Comparison of ENCODE assay signal across 1 cellular context in the genomic region with DNA sequence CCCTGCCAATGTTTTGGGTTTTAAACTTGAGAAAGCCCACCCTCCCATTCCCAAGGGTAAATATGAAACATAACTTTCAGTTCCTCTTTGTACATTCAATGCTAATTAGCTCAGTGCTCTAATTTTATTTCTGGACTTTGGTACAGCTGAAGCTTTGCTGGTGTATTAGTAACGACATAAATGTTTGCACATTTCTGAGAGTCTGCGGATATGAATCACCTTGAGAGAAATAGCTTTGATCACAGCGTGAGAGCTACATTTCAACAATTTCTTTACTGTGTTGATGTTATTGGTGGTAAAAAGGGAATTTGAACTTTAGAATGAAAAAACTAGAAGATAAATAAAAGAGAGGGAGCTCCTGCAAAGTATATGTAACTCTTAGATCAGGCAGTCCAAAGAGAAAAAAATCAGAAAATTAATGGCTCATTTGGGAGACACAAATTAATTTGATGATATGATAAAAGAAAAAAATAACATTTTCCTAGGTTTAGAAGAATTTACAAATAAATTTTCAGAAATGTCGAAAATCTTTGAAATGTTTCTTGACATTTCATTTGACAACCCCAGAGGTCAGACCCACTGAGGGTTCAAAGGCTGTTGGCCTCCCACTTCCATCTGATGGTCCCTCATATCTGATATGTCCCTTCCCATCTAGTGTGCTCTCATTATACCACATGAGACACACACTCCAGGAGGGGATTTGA.
TF ChIP-seq lines count a peak whose summit lies in the region.

No MANE protein-coding gene starts in this region.

TF ChIP-seq in HepG2, 621 proteins besides CTCF, POLR2A, EP300 and RAD21 (continued from another document):
- TF ChIP-seq, protein P1, sequence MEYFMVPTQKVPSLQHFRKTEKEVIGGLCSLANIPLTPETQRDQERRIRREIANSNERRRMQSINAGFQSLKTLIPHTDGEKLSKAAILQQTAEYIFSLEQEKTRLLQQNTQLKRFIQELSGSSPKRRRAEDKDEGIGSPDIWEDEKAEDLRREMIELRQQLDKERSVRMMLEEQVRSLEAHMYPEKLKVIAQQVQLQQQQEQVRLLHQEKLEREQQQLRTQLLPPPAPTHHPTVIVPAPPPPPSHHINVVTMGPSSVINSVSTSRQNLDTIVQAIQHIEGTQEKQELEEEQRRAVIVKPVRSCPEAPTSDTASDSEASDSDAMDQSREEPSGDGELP (IDR thresholded peaks at IDR 0.05; ENCODE audit: borderline replicate concordance, low read depth): peak; percentile 54; the same call in 1 of the 2 replicates
- TF ChIP-seq SPEN (CRISPR knock-in tag; IDR thresholded peaks at IDR 0.05; ENCODE audit: low read depth): no peak
- TF ChIP-seq, protein P2, sequence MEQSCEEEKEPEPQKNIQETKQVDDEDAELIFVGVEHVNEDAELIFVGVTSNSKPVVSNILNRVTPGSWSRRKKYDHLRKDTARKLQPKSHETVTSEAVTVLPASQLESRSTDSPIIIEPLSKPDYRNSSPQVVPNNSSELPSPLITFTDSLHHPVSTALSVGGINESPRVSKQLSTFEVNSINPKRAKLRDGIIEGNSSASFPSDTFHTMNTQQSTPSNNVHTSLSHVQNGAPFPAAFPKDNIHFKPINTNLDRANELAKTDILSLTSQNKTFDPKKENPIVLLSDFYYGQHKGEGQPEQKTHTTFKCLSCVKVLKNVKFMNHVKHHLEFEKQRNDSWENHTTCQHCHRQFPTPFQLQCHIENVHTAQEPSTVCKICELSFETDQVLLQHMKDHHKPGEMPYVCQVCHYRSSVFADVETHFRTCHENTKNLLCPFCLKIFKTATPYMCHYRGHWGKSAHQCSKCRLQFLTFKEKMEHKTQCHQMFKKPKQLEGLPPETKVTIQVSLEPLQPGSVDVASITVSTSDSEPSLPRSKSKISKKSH (CRISPR knock-in tag; IDR thresholded peaks at IDR 0.05; ENCODE audit: borderline replicate concordance): no peak
- TF ChIP-seq ZNF337 (CRISPR knock-in tag; IDR thresholded peaks at IDR 0.05; ENCODE audit: borderline replicate concordance, low read depth): 0 out of 2 replicates have a peak, but pooled peaks have one; percentile 24
- no peak for TF ChIP-seq ZNF207 (IDR thresholded peaks at IDR 0.05; ENCODE audit: borderline replicate concordance)
- 0 out of 2 replicates have a peak, but pooled peaks have one; percentile 9 for TF ChIP-seq FOXP1 (IDR thresholded peaks at IDR 0.05)
- TF ChIP-seq FOXP1 (CRISPR knock-in tag; IDR thresholded peaks at IDR 0.05): peak; percentile 89
- TF ChIP-seq ARNTL (CRISPR knock-in tag; IDR thresholded peaks at IDR 0.05): no peak
- no peak; the same call in 1 of the 2 replicates for TF ChIP-seq HDAC2 (CRISPR knock-in tag; IDR thresholded peaks at IDR 0.05)
- TF ChIP-seq BHLHE40 (IDR thresholded peaks at IDR 0.05; ENCODE audit: low read length): no peak
- TF ChIP-seq, protein P3, sequence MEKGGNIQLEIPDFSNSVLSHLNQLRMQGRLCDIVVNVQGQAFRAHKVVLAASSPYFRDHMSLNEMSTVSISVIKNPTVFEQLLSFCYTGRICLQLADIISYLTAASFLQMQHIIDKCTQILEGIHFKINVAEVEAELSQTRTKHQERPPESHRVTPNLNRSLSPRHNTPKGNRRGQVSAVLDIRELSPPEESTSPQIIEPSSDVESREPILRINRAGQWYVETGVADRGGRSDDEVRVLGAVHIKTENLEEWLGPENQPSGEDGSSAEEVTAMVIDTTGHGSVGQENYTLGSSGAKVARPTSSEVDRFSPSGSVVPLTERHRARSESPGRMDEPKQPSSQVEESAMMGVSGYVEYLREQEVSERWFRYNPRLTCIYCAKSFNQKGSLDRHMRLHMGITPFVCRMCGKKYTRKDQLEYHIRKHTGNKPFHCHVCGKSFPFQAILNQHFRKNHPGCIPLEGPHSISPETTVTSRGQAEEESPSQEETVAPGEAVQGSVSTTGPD (CRISPR knock-in tag; IDR thresholded peaks at IDR 0.05): no peak
- TF ChIP-seq ZNF546 (CRISPR knock-in tag; conservative IDR thresholded peaks at IDR 0.05): no peak
- TF ChIP-seq, protein P4, sequence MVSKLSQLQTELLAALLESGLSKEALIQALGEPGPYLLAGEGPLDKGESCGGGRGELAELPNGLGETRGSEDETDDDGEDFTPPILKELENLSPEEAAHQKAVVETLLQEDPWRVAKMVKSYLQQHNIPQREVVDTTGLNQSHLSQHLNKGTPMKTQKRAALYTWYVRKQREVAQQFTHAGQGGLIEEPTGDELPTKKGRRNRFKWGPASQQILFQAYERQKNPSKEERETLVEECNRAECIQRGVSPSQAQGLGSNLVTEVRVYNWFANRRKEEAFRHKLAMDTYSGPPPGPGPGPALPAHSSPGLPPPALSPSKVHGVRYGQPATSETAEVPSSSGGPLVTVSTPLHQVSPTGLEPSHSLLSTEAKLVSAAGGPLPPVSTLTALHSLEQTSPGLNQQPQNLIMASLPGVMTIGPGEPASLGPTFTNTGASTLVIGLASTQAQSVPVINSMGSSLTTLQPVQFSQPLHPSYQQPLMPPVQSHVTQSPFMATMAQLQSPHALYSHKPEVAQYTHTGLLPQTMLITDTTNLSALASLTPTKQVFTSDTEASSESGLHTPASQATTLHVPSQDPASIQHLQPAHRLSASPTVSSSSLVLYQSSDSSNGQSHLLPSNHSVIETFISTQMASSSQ (IDR thresholded peaks at IDR 0.05; ENCODE audit: low read depth): 0 out of 2 replicates have a peak, but pooled peaks have one; percentile 18
- TF ChIP-seq, protein P4 (CRISPR knock-in tag; IDR thresholded peaks at IDR 0.05; ENCODE audit: borderline replicate concordance): peak; percentile 54; the same call in 1 of the 2 replicates
- no peak for TF ChIP-seq ZNF350 (CRISPR knock-in tag; IDR thresholded peaks at IDR 0.05; ENCODE audit: borderline replicate concordance, low read depth)
